In genomic region chr21:39022901-39023693, GRCh38 we compare ENCODE assay signal across 9 cellular contexts.
DNase-seq lines count a peak whose midpoint lies in the region; ATAC-seq and TF ChIP-seq lines count a peak whose summit lies in the region.
"Had no signal": no experiment of that assay in that cellular context is flagged by ENCODE, and none has a peak within 500 bp of the region (broad histone marks: within the 10 kb centered on the region; RNA-seq: fewer than 3 reads in every experiment).

No MANE protein-coding gene starts in this region.

- peak overlapping the region; percentile 35 to 40 for H3K27ac ChIP-seq in liver (ENCODE audit: low read depth in 1 of 2, low read length in 2 of 2)
- peak overlapping the region; percentile 70 for H3K27ac ChIP-seq in upper lobe of right lung

- H3K4me1 ChIP-seq in liver (ENCODE audit: control insufficient read depth in 4 of 4, insufficient read depth in 4 of 4, low read length in 3 of 4) (peaks cover 8 to 14% (median 9%) of the 10 kb centered on the region in 4 donors), upper lobe of right lung (peaks cover 40% of the 10 kb centered on the region)

- intact Hi-C loops in upper lobe of right lung (cut with DNase I): no loop called here

- H3K9me3 Mint-ChIP-seq in endothelial cell (ENCODE audit: unreplicated experiment): no peaks in the 10 kb centered on the region

- H3K36me3 Mint-ChIP-seq in endothelial cell (ENCODE audit: low read depth, unreplicated experiment): no peaks in the 10 kb centered on the region

- H3K36me3 ChIP-seq in liver (ENCODE audit: control insufficient read depth in 4 of 4, insufficient read depth in 3 of 4, low read depth in 1 of 4, low read length in 3 of 4) (no peaks in the 10 kb centered on the region), upper lobe of right lung (no peaks in the 10 kb centered on the region)

- H3K9me3 ChIP-seq in liver (ENCODE audit: control insufficient read depth in 4 of 4, low read length in 3 of 4) (no peaks in the 10 kb centered on the region), upper lobe of right lung (no peaks in the 10 kb centered on the region)

- peaks cover 25% of the 10 kb centered on the region for H3K4me1 Mint-ChIP-seq in endothelial cell (ENCODE audit: unreplicated experiment)

- H3K27ac Mint-ChIP-seq in endothelial cell (ENCODE audit: unreplicated experiment): no peak overlapping the region

- no peak overlapping the region for H3K4me3 ChIP-seq in choroid plexus epithelial cell (ENCODE audit: low read depth, low read length)
- H3K4me3 ChIP-seq in liver (ENCODE audit: low read depth in 1 of 3, low read length in 3 of 3): no peak overlapping the region
- H3K4me3 ChIP-seq in upper lobe of right lung: no peak overlapping the region

- peak; percentile 53 for TF ChIP-seq CTCF in choroid plexus epithelial cell (conservative IDR thresholded peaks at IDR 0.05; ENCODE audit: low read depth, low read length)
- TF ChIP-seq CTCF in liver (IDR thresholded peaks at IDR 0.05; ENCODE audit: low read depth, low read length, missing input control): peak; percentile 26
- peak; percentile 26 for TF ChIP-seq CTCF in upper lobe of right lung (IDR thresholded peaks at IDR 0.05)
- no peak for TF ChIP-seq CTCF in endothelial cell (IDR thresholded peaks at IDR 0.05; ENCODE audit: unreplicated experiment)

- H3K27me3 ChIP-seq in liver (ENCODE audit: control insufficient read depth in 4 of 4, insufficient read depth in 4 of 4, low read length in 3 of 4) (no peaks in the 10 kb centered on the region), upper lobe of right lung (no peaks in the 10 kb centered on the region)

- DNase-seq in NCI-H2171 treated with DMSO at 0.1 percent for 48 hours (lab: John Stamatoyannopoulos, UW) (peak; percentile 26), NCI-H2171 (lab: John Stamatoyannopoulos, UW) (no peak), choroid plexus epithelial cell (ENCODE audit: low read depth) (peak; percentile 86), upper lobe of right lung (peak; percentile 90), endothelial cell (ENCODE audit: low spot score) (no peak), cerebellar cortex (ENCODE audit: low spot score) (no peak)
- DNase-seq: NCI-H1694 treated with DMSO at 0.1 percent for 48 hours had no signal

- peak; percentile 49 to 72 for TF ChIP-seq RAD21 in liver (IDR thresholded peaks at IDR 0.05)

- H3K27me3 Mint-ChIP-seq in endothelial cell (ENCODE audit: unreplicated experiment): peaks cover 6% of the 10 kb centered on the region

- no peak overlapping the region for H3K9ac ChIP-seq in liver (ENCODE audit: low read depth in 1 of 2, low read length in 2 of 2)

- ATAC-seq in upper lobe of right lung: peak; percentile 86
- ATAC-seq in HG03442 (IDR thresholded peaks at IDR 0.05; ENCODE audit: unreplicated experiment): no peak

- H3K4me3 Mint-ChIP-seq in endothelial cell (ENCODE audit: unreplicated experiment): no peak overlapping the region

- WGBS in liver: 70% methylated on average over 28 of the region's 28 CpGs

TF ChIP-seq in liver, 16 proteins besides CTCF, POLR2A, EP300 and RAD21:
- TF ChIP-seq NR2F2 (IDR thresholded peaks at IDR 0.05) (peak; percentile 93), SP1 (IDR thresholded peaks at IDR 0.05) (no peak), RXRA (IDR thresholded peaks at IDR 0.05) (peak; percentile 55 to 63)

Comparison
In these comparisons a context has a peak if more than half of its experiments do, and no peak if none do; other contexts are left out.
1. DNase-seq: peak in NCI-H2171 treated with DMSO at 0.1 percent for 48 hours (single experiment), choroid plexus epithelial cell (single experiment) and upper lobe of right lung (single experiment); none in NCI-H2171 (single experiment), endothelial cell (single experiment) and cerebellar cortex (single experiment).